In genomic region chr1:190540366-190540765, GRCh38 we compare ENCODE assay signal across 1 cellular context.
TF ChIP-seq lines count a peak whose summit lies in the region.

No MANE protein-coding gene starts in this region.

TF ChIP-seq in HCT116, 20 proteins besides CTCF, POLR2A, EP300 and RAD21 (continued from another document):
- TF ChIP-seq ZBTB33 (IDR thresholded peaks at IDR 0.05; ENCODE audit: extremely low read depth, insufficient replicate concordance, low read length): no peak
- no peak for TF ChIP-seq REST (IDR thresholded peaks at IDR 0.05; ENCODE audit: low read depth)
